2 cellular contexts compared by ENCODE assay signal in the genomic region with DNA sequence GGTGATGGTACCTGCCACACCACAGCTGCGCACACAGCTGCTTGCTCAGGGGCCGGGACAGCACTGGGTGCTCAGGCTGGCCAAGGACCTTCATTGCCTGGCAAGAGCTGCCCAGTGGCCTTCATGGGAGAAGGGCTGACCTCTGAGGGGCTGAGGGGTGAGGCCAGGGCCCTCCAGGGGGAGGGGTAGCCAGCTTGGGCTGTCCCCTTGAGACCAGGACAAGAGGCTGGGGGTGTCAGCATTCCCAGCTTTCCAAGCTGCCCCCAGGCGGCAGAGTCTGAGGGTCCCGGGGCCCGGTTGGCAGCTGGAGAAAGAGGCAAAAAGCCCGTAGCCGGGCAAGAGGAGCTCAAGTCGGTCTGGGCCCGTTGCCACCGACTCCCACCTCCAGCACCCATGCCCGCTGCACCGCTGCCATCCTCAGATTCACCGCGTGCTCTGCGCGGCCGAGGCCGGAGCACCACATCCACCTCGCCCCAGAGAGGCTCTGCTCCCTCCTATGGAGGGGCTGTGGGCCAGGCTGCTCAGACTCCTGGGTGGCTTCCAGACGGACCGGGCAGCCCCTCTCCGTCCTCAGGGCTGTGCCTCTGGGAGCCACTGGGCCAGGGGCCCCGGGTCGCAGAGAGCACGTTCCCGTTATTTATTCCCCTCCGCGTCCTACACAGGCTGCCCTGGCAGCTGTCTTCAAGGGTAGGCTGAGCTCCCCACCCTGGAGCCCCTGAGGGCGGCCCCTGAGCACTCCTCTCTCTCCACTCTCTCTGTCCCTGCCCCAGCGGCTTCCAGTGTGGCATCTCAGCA.
A peak's percentile ranks its signal among the peaks of the same experiment; 100 is the strongest.
TF ChIP-seq lines count a peak whose summit lies in the region.

No MANE protein-coding gene starts in this region.

TF ChIP-seq in GM23338, 12 proteins besides CTCF, POLR2A, EP300 and RAD21:
- TF ChIP-seq EZH2 (IDR thresholded peaks at IDR 0.05; ENCODE audit: low read depth, unreplicated experiment) (no peak), ZNF114 (CRISPR knock-in tag; IDR thresholded peaks at IDR 0.05) (no peak)

TF ChIP-seq in HepG2, 621 proteins besides CTCF, POLR2A, EP300 and RAD21:
- TF ChIP-seq ESRRA (CRISPR knock-in tag; IDR thresholded peaks at IDR 0.05; ENCODE audit: low read depth) (no peak), AGO2 (optimal IDR thresholded peaks at IDR 0.05; ENCODE audit: low read depth, low read length) (peak; percentile 57)
